Comparison of ENCODE assay signal across 1 cellular context in genomic region chr11:65500262-65501004, GRCh38.
TF ChIP-seq lines count a peak whose summit lies in the region.

No MANE protein-coding gene starts in this region.

TF ChIP-seq in K562, 482 proteins besides CTCF, POLR2A, EP300 and RAD21 (continued from another document and continues in another):
- TF ChIP-seq, protein P1, sequence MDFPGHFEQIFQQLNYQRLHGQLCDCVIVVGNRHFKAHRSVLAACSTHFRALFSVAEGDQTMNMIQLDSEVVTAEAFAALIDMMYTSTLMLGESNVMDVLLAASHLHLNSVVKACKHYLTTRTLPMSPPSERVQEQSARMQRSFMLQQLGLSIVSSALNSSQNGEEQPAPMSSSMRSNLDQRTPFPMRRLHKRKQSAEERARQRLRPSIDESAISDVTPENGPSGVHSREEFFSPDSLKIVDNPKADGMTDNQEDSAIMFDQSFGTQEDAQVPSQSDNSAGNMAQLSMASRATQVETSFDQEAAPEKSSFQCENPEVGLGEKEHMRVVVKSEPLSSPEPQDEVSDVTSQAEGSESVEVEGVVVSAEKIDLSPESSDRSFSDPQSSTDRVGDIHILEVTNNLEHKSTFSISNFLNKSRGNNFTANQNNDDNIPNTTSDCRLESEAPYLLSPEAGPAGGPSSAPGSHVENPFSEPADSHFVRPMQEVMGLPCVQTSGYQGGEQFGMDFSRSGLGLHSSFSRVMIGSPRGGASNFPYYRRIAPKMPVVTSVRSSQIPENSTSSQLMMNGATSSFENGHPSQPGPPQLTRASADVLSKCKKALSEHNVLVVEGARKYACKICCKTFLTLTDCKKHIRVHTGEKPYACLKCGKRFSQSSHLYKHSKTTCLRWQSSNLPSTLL (IDR thresholded peaks at IDR 0.05), result peak; percentile 40; the same call in 1 of the 2 replicates
- TF ChIP-seq SIRT6 (IDR thresholded peaks at IDR 0.05; ENCODE audit: low read depth, low read length), result peak; percentile 99
- TF ChIP-seq, protein P2, sequence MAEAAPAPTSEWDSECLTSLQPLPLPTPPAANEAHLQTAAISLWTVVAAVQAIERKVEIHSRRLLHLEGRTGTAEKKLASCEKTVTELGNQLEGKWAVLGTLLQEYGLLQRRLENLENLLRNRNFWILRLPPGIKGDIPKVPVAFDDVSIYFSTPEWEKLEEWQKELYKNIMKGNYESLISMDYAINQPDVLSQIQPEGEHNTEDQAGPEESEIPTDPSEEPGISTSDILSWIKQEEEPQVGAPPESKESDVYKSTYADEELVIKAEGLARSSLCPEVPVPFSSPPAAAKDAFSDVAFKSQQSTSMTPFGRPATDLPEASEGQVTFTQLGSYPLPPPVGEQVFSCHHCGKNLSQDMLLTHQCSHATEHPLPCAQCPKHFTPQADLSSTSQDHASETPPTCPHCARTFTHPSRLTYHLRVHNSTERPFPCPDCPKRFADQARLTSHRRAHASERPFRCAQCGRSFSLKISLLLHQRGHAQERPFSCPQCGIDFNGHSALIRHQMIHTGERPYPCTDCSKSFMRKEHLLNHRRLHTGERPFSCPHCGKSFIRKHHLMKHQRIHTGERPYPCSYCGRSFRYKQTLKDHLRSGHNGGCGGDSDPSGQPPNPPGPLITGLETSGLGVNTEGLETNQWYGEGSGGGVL (CRISPR knock-in tag; IDR thresholded peaks at IDR 0.05), result no peak
- no peak for TF ChIP-seq MAX (CRISPR knock-in tag; IDR thresholded peaks at IDR 0.05)
- TF ChIP-seq ZSCAN32 (CRISPR knock-in tag; IDR thresholded peaks at IDR 0.05), result 0 out of 2 replicates have a peak, but pooled peaks have one; percentile 11
- TF ChIP-seq MAFF (IDR thresholded peaks at IDR 0.05; ENCODE audit: low read length), result no peak; the same call in 1 of the 2 replicates
- TF ChIP-seq FOXK2 (conservative IDR thresholded peaks at IDR 0.05 in 1 of 2, IDR thresholded peaks at IDR 0.05 in 1 of 2; ENCODE audit: low read depth in 2 of 2), result no peak
- TF ChIP-seq CCNT2 (IDR thresholded peaks at IDR 0.05; ENCODE audit: borderline replicate concordance, extremely low read depth, insufficient read length, low read depth, low read length), result peak; percentile 26
- no peak; the same call in 1 of the 2 replicates for TF ChIP-seq ZNF174 (CRISPR knock-in tag; IDR thresholded peaks at IDR 0.05)
- no peak for TF ChIP-seq NCOA2 (IDR thresholded peaks at IDR 0.05; ENCODE audit: partially characterized antibody in 2 of 2)
- TF ChIP-seq, protein P3, sequence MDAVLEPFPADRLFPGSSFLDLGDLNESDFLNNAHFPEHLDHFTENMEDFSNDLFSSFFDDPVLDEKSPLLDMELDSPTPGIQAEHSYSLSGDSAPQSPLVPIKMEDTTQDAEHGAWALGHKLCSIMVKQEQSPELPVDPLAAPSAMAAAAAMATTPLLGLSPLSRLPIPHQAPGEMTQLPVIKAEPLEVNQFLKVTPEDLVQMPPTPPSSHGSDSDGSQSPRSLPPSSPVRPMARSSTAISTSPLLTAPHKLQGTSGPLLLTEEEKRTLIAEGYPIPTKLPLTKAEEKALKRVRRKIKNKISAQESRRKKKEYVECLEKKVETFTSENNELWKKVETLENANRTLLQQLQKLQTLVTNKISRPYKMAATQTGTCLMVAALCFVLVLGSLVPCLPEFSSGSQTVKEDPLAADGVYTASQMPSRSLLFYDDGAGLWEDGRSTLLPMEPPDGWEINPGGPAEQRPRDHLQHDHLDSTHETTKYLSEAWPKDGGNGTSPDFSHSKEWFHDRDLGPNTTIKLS (IDR thresholded peaks at IDR 0.05; ENCODE audit: borderline replicate concordance, low read depth), result no peak
- TF ChIP-seq RBM39 (optimal IDR thresholded peaks at IDR 0.05; ENCODE audit: low read depth, low read length), result peak; percentile 64
- 0 out of 2 replicates have a peak, but pooled peaks have one; percentile 6 for TF ChIP-seq MEF2D (tag; conservative IDR thresholded peaks at IDR 0.05; ENCODE audit: low read depth)
- TF ChIP-seq HNRNPH1 (optimal IDR thresholded peaks at IDR 0.05; ENCODE audit: low read depth, low read length), result no peak
- no peak for TF ChIP-seq IRF2 (CRISPR knock-in tag; IDR thresholded peaks at IDR 0.05)
- TF ChIP-seq HDGF (IDR thresholded peaks at IDR 0.05), result no peak
- TF ChIP-seq EHMT2 (IDR thresholded peaks at IDR 0.05), result no peak
- TF ChIP-seq FOXK1 (CRISPR knock-in tag; IDR thresholded peaks at IDR 0.05; ENCODE audit: borderline replicate concordance), result peak; percentile 80; the same call in 1 of the 2 replicates
- peak; percentile 100 for TF ChIP-seq AFF4 (CRISPR knock-in tag; IDR thresholded peaks at IDR 0.05)
- TF ChIP-seq CBX2 (IDR thresholded peaks at IDR 0.05; ENCODE audit: insufficient read depth, low read length, poor library complexity, severe bottlenecking), result no peak
- TF ChIP-seq KDM5B (IDR thresholded peaks at IDR 0.05; ENCODE audit: insufficient replicate concordance, low read depth, low read length), result peak; percentile 97
- TF ChIP-seq, protein P4, sequence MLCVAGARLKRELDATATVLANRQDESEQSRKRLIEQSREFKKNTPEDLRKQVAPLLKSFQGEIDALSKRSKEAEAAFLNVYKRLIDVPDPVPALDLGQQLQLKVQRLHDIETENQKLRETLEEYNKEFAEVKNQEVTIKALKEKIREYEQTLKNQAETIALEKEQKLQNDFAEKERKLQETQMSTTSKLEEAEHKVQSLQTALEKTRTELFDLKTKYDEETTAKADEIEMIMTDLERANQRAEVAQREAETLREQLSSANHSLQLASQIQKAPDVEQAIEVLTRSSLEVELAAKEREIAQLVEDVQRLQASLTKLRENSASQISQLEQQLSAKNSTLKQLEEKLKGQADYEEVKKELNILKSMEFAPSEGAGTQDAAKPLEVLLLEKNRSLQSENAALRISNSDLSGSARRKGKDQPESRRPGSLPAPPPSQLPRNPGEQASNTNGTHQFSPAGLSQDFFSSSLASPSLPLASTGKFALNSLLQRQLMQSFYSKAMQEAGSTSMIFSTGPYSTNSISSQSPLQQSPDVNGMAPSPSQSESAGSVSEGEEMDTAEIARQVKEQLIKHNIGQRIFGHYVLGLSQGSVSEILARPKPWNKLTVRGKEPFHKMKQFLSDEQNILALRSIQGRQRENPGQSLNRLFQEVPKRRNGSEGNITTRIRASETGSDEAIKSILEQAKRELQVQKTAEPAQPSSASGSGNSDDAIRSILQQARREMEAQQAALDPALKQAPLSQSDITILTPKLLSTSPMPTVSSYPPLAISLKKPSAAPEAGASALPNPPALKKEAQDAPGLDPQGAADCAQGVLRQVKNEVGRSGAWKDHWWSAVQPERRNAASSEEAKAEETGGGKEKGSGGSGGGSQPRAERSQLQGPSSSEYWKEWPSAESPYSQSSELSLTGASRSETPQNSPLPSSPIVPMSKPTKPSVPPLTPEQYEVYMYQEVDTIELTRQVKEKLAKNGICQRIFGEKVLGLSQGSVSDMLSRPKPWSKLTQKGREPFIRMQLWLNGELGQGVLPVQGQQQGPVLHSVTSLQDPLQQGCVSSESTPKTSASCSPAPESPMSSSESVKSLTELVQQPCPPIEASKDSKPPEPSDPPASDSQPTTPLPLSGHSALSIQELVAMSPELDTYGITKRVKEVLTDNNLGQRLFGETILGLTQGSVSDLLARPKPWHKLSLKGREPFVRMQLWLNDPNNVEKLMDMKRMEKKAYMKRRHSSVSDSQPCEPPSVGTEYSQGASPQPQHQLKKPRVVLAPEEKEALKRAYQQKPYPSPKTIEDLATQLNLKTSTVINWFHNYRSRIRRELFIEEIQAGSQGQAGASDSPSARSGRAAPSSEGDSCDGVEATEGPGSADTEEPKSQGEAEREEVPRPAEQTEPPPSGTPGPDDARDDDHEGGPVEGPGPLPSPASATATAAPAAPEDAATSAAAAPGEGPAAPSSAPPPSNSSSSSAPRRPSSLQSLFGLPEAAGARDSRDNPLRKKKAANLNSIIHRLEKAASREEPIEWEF (CRISPR knock-in tag; IDR thresholded peaks at IDR 0.05), result no peak
- TF ChIP-seq WHSC1 (IDR thresholded peaks at IDR 0.05; ENCODE audit: low read length), result no peak
- TF ChIP-seq RREB1 (CRISPR knock-in tag; IDR thresholded peaks at IDR 0.05), result no peak
- TF ChIP-seq SREBF2 (CRISPR knock-in tag; IDR thresholded peaks at IDR 0.05), result no peak
- no peak for TF ChIP-seq ZNF449 (CRISPR knock-in tag; IDR thresholded peaks at IDR 0.05)
- TF ChIP-seq, protein P5, sequence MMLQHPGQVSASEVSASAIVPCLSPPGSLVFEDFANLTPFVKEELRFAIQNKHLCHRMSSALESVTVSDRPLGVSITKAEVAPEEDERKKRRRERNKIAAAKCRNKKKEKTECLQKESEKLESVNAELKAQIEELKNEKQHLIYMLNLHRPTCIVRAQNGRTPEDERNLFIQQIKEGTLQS (IDR thresholded peaks at IDR 0.05), result no peak
- TF ChIP-seq, protein P5 (CRISPR knock-in tag; conservative IDR thresholded peaks at IDR 0.05), result no peak; the same call in 1 of the 2 replicates
- TF ChIP-seq SIN3B (IDR thresholded peaks at IDR 0.05; ENCODE audit: low read depth), result no peak; the same call in 1 of the 2 replicates
- TF ChIP-seq NFYB (IDR thresholded peaks at IDR 0.05; ENCODE audit: extremely low read depth, insufficient read length), result no peak
- no peak for TF ChIP-seq TSC22D4 (tag; IDR thresholded peaks at IDR 0.05)
- TF ChIP-seq, protein P6, sequence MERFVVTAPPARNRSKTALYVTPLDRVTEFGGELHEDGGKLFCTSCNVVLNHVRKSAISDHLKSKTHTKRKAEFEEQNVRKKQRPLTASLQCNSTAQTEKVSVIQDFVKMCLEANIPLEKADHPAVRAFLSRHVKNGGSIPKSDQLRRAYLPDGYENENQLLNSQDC (CRISPR knock-in tag; IDR thresholded peaks at IDR 0.05), result 0 out of 2 replicates have a peak, but pooled peaks have one; percentile 52
- no peak for TF ChIP-seq TRIM28 (IDR thresholded peaks at IDR 0.05)
